23 cellular contexts compared by ENCODE assay signal in the genomic region with DNA sequence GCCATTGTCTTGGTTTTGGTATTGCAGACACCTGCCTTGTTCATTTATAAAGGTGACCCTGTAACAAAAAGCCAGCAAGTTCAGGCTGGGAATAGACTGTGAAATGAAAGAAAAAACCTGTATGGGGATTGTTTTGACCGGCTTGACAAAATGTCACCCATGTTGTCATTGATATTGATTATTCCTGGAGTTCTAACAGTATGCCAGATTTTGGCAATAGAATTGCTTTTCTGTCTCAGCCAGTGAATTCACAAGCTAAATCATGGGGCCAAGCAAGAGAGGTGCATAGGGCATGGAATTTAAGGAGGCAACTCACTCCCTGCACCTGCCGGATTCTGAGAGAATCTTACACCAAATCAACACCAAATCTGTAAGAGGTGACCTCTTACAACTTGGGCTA.
"Had no signal": no experiment of that assay in that cellular context is flagged by ENCODE, and none has a peak within 500 bp of the region (broad histone marks: within the 10 kb centered on the region; RNA-seq: fewer than 3 reads in every experiment).

No MANE protein-coding gene starts in this region.

- H3K4me3 Mint-ChIP-seq: activated B cell treated with CpG ODN at 0.5 μM for 24 hours; activated CD8-positive, alpha-beta memory T cell treated with anti-CD3 and anti-CD28 coated beads, Interleukin-2, amount 10 ng/mL, durations not matched to agents 7 days and 5 days; activated CD8-positive, alpha-beta T cell treated with anti-CD3 and anti-CD28 coated beads, Interleukin-2, amount 10 ng/mL, durations not matched to agents 7 days and 5 days; natural killer cell; stimulated activated effector memory CD8-positive, alpha-beta T cell treated with anti-CD3 and anti-CD28 coated beads, Interleukin-12 subunit alpha, Interleukin-12 subunit beta, amount 100 ng/mL, for 72 hours; stimulated activated naive CD8-positive, alpha-beta T cell treated with anti-CD3 and anti-CD28 coated beads, Interleukin-15, Interleukin-2, amounts not matched to agents 100 ng/mL and 50 ng/mL, for 24 hours had no signal

- H3K27ac Mint-ChIP-seq: activated B cell treated with CpG ODN at 0.5 μM for 24 hours; activated CD8-positive, alpha-beta memory T cell treated with anti-CD3 and anti-CD28 coated beads, Interleukin-2, amount 10 ng/mL, durations not matched to agents 7 days and 5 days; activated CD8-positive, alpha-beta T cell treated with anti-CD3 and anti-CD28 coated beads, Interleukin-2, amount 10 ng/mL, durations not matched to agents 7 days and 5 days; activated naive CD4-positive, alpha-beta T cell treated with anti-CD3 and anti-CD28 coated beads, Interleukin-2, amount 50 U/mL, for 72 hours; natural killer cell; stimulated activated effector memory CD8-positive, alpha-beta T cell treated with anti-CD3 and anti-CD28 coated beads, Interleukin-12 subunit alpha, Interleukin-12 subunit beta, amount 100 ng/mL, for 72 hours; stimulated activated naive CD8-positive, alpha-beta T cell treated with anti-CD3 and anti-CD28 coated beads, Interleukin-15, Interleukin-2, amounts not matched to agents 100 ng/mL and 50 ng/mL, for 24 hours had no signal

- H3K27ac ChIP-seq: colonic mucosa, thoracic aorta, upper lobe of right lung had no signal

- H3K36me3 Mint-ChIP-seq: activated CD8-positive, alpha-beta memory T cell treated with anti-CD3 and anti-CD28 coated beads, Interleukin-2, amount 10 ng/mL, durations not matched to agents 7 days and 5 days; activated naive CD4-positive, alpha-beta T cell treated with anti-CD3 and anti-CD28 coated beads, Interleukin-2, amount 50 U/mL, for 72 hours; natural killer cell; stimulated activated effector memory CD8-positive, alpha-beta T cell treated with anti-CD3 and anti-CD28 coated beads, Interleukin-12 subunit alpha, Interleukin-12 subunit beta, amount 100 ng/mL, for 72 hours had no signal

- H3K9me3 ChIP-seq: colonic mucosa, left lung, thoracic aorta, upper lobe of right lung had no signal

- H3K9me3 Mint-ChIP-seq: activated B cell treated with CpG ODN at 0.5 μM for 24 hours; activated naive CD4-positive, alpha-beta T cell treated with anti-CD3 and anti-CD28 coated beads, Interleukin-2, amount 50 U/mL, for 72 hours; natural killer cell; stimulated activated effector memory CD8-positive, alpha-beta T cell treated with anti-CD3 and anti-CD28 coated beads, Interleukin-12 subunit alpha, Interleukin-12 subunit beta, amount 100 ng/mL, for 72 hours; stimulated activated naive CD8-positive, alpha-beta T cell treated with anti-CD3 and anti-CD28 coated beads, Interleukin-15, Interleukin-2, amounts not matched to agents 100 ng/mL and 50 ng/mL, for 24 hours had no signal

- DNase-seq: activated B cell treated with CpG ODN at 0.5 μM for 24 hours; activated CD4-positive, alpha-beta T cell treated with anti-CD3 and anti-CD28 coated beads, Interleukin-2, amount 50 U/mL, for 1 hour; activated CD8-positive, alpha-beta memory T cell treated with anti-CD3 and anti-CD28 coated beads, Interleukin-2, amount 10 ng/mL, durations not matched to agents 7 days and 5 days; activated CD8-positive, alpha-beta T cell treated with anti-CD3 and anti-CD28 coated beads, Interleukin-2, amount 10 ng/mL, durations not matched to agents 7 days and 5 days; activated naive CD4-positive, alpha-beta T cell; activated T-cell treated with anti-CD3 and anti-CD28 coated beads, Interleukin-2, amount 50 U/mL, for 48 hours; anterior cingulate cortex; cerebellar nuclear complex; colonic mucosa; effector memory CD4-positive, alpha-beta T cell; head of caudate nucleus; left lung; natural killer cell; posterior cingulate gyrus; stimulated activated CD4-positive, alpha-beta T cell treated with anti-CD3 and anti-CD28 coated beads, Interleukin-4, amount 100 ng/mL, for 24 hours; T-helper 2 cell; upper lobe of right lung had no signal

- H3K4me1 ChIP-seq: colonic mucosa had no signal

- H3K4me3 ChIP-seq: colonic mucosa, left lung, skin epidermis, thoracic aorta, upper lobe of right lung had no signal

- H3K27me3 ChIP-seq: colonic mucosa, left lung, upper lobe of right lung had no signal

- H3K4me1 Mint-ChIP-seq: activated CD8-positive, alpha-beta memory T cell treated with anti-CD3 and anti-CD28 coated beads, Interleukin-2, amount 10 ng/mL, durations not matched to agents 7 days and 5 days; stimulated activated effector memory CD8-positive, alpha-beta T cell treated with anti-CD3 and anti-CD28 coated beads, Interleukin-12 subunit alpha, Interleukin-12 subunit beta, amount 100 ng/mL, for 72 hours had no signal

- H3K36me3 ChIP-seq: colonic mucosa, left lung, thoracic aorta, upper lobe of right lung had no signal

- ATAC-seq: activated CD8-positive, alpha-beta memory T cell treated with anti-CD3 and anti-CD28 coated beads, Interleukin-2, amount 10 ng/mL, durations not matched to agents 7 days and 5 days; activated CD8-positive, alpha-beta T cell treated with anti-CD3 and anti-CD28 coated beads, Interleukin-2, amount 10 ng/mL, durations not matched to agents 7 days and 5 days; activated naive CD4-positive, alpha-beta T cell treated with anti-CD3 and anti-CD28 coated beads, Interleukin-2, amount 50 U/mL, for 72 hours; left lung; natural killer cell; sciatic nerve; stimulated activated effector memory CD8-positive, alpha-beta T cell treated with anti-CD3 and anti-CD28 coated beads, Interleukin-12 subunit alpha, Interleukin-12 subunit beta, amount 100 ng/mL, for 72 hours; upper lobe of right lung had no signal
